ENCODE assay signal across 19 cellular contexts in genomic region chr10:103941801-103942200, GRCh38.
"Had no signal": no experiment of that assay in that cellular context is flagged by ENCODE, and none has a peak within 500 bp of the region (broad histone marks: within the 10 kb centered on the region; RNA-seq: fewer than 3 reads in every experiment).

No MANE protein-coding gene starts in this region.

- H3K4me3 ChIP-seq: heart right ventricle, left lung, lower lobe of right lung, right lobe of liver, uterus had no signal

- DNase-seq: activated CD4-positive, alpha-beta T cell treated with anti-CD3 and anti-CD28 coated beads for 4 hours; activated CD4-positive, alpha-beta T cell treated with anti-CD3 and anti-CD28 coated beads, Interleukin-2, amount 50 U/mL, for 48 hours; activated CD8-positive, alpha-beta memory T cell treated with anti-CD3 and anti-CD28 coated beads for 24 hours; activated effector memory CD4-positive, alpha-beta T cell treated with anti-CD3 and anti-CD28 coated beads, Interleukin-2, amount 50 U/mL, for 16 hours; activated naive CD4-positive, alpha-beta T cell treated with anti-CD3 and anti-CD28 coated beads, Interleukin-2, amount 10 ng/mL, durations not matched to agents 7 days and 5 days; activated naive CD8-positive, alpha-beta T cell treated with anti-CD3 and anti-CD28 coated beads, Interleukin-2, amount 10 ng/mL, durations not matched to agents 7 days and 5 days; brain microvascular endothelial cell; central memory CD4-positive, alpha-beta T cell; foreskin melanocyte; heart right ventricle; left lung; lower lobe of right lung; mesendoderm; natural killer cell; right lobe of liver; stimulated activated CD4-positive, alpha-beta T cell treated with anti-CD3 and anti-CD28 coated beads, Interleukin-4, amount 100 ng/mL, for 24 hours; T-helper 9 cell; uterus had no signal

- H3K4me1 ChIP-seq: heart right ventricle, left lung, lower lobe of right lung, right lobe of liver, uterus had no signal

- H3K9me3 ChIP-seq: heart right ventricle, left lung, lower lobe of right lung, right lobe of liver, uterus had no signal

- H3K36me3 ChIP-seq: brain microvascular endothelial cell, heart right ventricle, left lung, lower lobe of right lung, right lobe of liver, uterus had no signal

- H3K27me3 ChIP-seq: brain microvascular endothelial cell, heart right ventricle, left lung, right lobe of liver, uterus had no signal

- H3K27ac ChIP-seq: brain microvascular endothelial cell, heart right ventricle, left lung, lower lobe of right lung, right lobe of liver, uterus, VCaP had no signal
